In genomic region chr17:67606896-67607604, GRCh38 we compare ENCODE assay signal across 19 cellular contexts.
DNase-seq lines count a peak whose midpoint lies in the region; ATAC-seq and TF ChIP-seq lines count a peak whose summit lies in the region.
"Had no signal": no experiment of that assay in that cellular context is flagged by ENCODE, and none has a peak within 500 bp of the region (broad histone marks: within the 10 kb centered on the region; RNA-seq: fewer than 3 reads in every experiment).

No MANE protein-coding gene starts in this region.

- H3K79me1 ChIP-seq in H9 (ENCODE audit: insufficient read depth, low read depth, low read length, poor library complexity, severe bottlenecking) = no peaks in the 10 kb centered on the region

- H3K23me2 ChIP-seq in H9 (ENCODE audit: insufficient read length, low read depth, low read length, poor library complexity, severe bottlenecking) = no peaks in the 10 kb centered on the region

- no peak overlapping the region for H3K4me3 Mint-ChIP-seq in H9
- H3K4me3 Mint-ChIP-seq in naive thymus-derived CD8-positive, alpha-beta T cell = no peak overlapping the region
- H3K4me3 Mint-ChIP-seq in activated T-cell treated with anti-CD3 and anti-CD28 coated beads, Interleukin-2, amount 50 U/mL, for 24 hours = no peak overlapping the region
- H3K4me3 Mint-ChIP-seq: activated naive CD4-positive, alpha-beta T cell treated with anti-CD3 and anti-CD28 coated beads for 36 hours had no signal

- TF ChIP-seq CTCF in H9 (conservative IDR thresholded peaks at IDR 0.05) (peak; percentile 25; the same call in 1 of the 3 replicates), ascending aorta (IDR thresholded peaks at IDR 0.05) (no peak)

- H3K9me3 Mint-ChIP-seq in H9 = no peaks in the 10 kb centered on the region
- no peaks in the 10 kb centered on the region for H3K9me3 Mint-ChIP-seq in naive thymus-derived CD8-positive, alpha-beta T cell
- H3K9me3 Mint-ChIP-seq in activated T-cell treated with anti-CD3 and anti-CD28 coated beads, Interleukin-2, amount 50 U/mL, for 24 hours = no peaks in the 10 kb centered on the region
- H3K9me3 Mint-ChIP-seq: activated naive CD4-positive, alpha-beta T cell treated with anti-CD3 and anti-CD28 coated beads for 36 hours had no signal

- no peak for DNase-seq in H9
- DNase-seq in NCI-H2227 (lab: John Stamatoyannopoulos, UW; ENCODE audit: unreplicated experiment) = peak; percentile 38
- peak; percentile 44 to 56 for DNase-seq in dermis microvascular lymphatic vessel endothelial cell (ENCODE audit: low read depth in 2 of 2)
- DNase-seq in naive thymus-derived CD8-positive, alpha-beta T cell = no peak
- DNase-seq in activated T-cell treated with anti-CD3 and anti-CD28 coated beads, Interleukin-2, amount 50 U/mL, for 24 hours = no peak
- no peak for DNase-seq in ascending aorta (ENCODE audit: low spot score in 2 of 2)
- DNase-seq: activated CD4-positive, alpha-beta T cell treated with anti-CD3 and anti-CD28 coated beads for 1 hour; activated CD8-positive, alpha-beta memory T cell treated with anti-CD3 and anti-CD28 coated beads, Interleukin-2, amount 50 U/mL, for 4 hours; activated naive CD4-positive, alpha-beta T cell treated with anti-CD3 and anti-CD28 coated beads for 36 hours; DMS153; MV-4-11; stimulated activated CD4-positive, alpha-beta T cell treated with anti-CD3 and anti-CD28 coated beads, Interleukin-12 subunit alpha, Interleukin-12 subunit beta, amount 100 ng/mL, for 4 hours; stimulated activated naive CD4-positive, alpha-beta T cell; upper lobe of left lung had no signal

- no CpG with 5 or more reads among the region's 10 CpGs for WGBS in H9 (ENCODE audit: extremely low coverage, insufficient read length, low lambda C conversion rate)

- no peaks in the 10 kb centered on the region for H3K79me2 ChIP-seq in H9 (ENCODE audit: insufficient read depth, low read length)

- H3K36me3 ChIP-seq in ascending aorta = no peaks in the 10 kb centered on the region
- H3K36me3 ChIP-seq: esophagus muscularis mucosa, upper lobe of left lung had no signal

- H3K23ac ChIP-seq in H9 (ENCODE audit: insufficient read length, low read depth, low read length) = no peak overlapping the region

- no peak overlapping the region for H3K4me3 ChIP-seq in ascending aorta
- H3K4me3 ChIP-seq: BLaER1 treated with 17β-estradiol and CSF1 and Interleukin-3, amounts not matched to agents 10 nM and 100 nM; dorsolateral prefrontal cortex; esophagus muscularis mucosa; upper lobe of left lung had no signal

- H3K9me3 ChIP-seq in H9 (ENCODE audit: control insufficient read depth, low read depth, low read length) (no peaks in the 10 kb centered on the region), ascending aorta (no peaks in the 10 kb centered on the region)
- H3K9me3 ChIP-seq: BLaER1 treated with 17β-estradiol and CSF1 and Interleukin-3, amounts not matched to agents 10 nM and 100 nM; esophagus muscularis mucosa; upper lobe of left lung had no signal

- ATAC-seq in naive thymus-derived CD8-positive, alpha-beta T cell = no peak
- ATAC-seq in GM18867 (IDR thresholded peaks at IDR 0.05; ENCODE audit: unreplicated experiment) = no peak

- POLR2A ChIA-PET in naive thymus-derived CD8-positive, alpha-beta T cell (lab: Charles Lee) = no interaction called here

- no peaks in the 10 kb centered on the region; a peak in 1 of 7 replicates for H3K36me3 Mint-ChIP-seq in H9 (ENCODE audit: insufficient read depth in 1 of 3, low read depth in 3 of 3)
- H3K36me3 Mint-ChIP-seq in naive thymus-derived CD8-positive, alpha-beta T cell = peaks cover 0 to 37% (median 0%) of the 10 kb centered on the region in 3 donors
- peaks cover 10% of the 10 kb centered on the region for H3K36me3 Mint-ChIP-seq in activated T-cell treated with anti-CD3 and anti-CD28 coated beads, Interleukin-2, amount 50 U/mL, for 24 hours (ENCODE audit: low read depth)

- H3K4ac ChIP-seq in H9 (ENCODE audit: low read depth, low read length) = no peak overlapping the region

- peaks cover 11 to 13% of the 10 kb centered on the region in 2 experiments for H3K4me1 Mint-ChIP-seq in H9
- peaks cover 18 to 33% (median 24%) of the 10 kb centered on the region in 4 donors for H3K4me1 Mint-ChIP-seq in naive thymus-derived CD8-positive, alpha-beta T cell
- peaks cover 13% of the 10 kb centered on the region for H3K4me1 Mint-ChIP-seq in activated T-cell treated with anti-CD3 and anti-CD28 coated beads, Interleukin-2, amount 50 U/mL, for 24 hours (ENCODE audit: low read depth)

- H3K56ac ChIP-seq in H9 (ENCODE audit: insufficient read length, low read depth, low read length) = no peak overlapping the region

- no peak overlapping the region for H3K9ac ChIP-seq in H9 (ENCODE audit: extremely low read depth, insufficient read length, low read length)
- H3K9ac ChIP-seq: BLaER1 treated with 17β-estradiol and CSF1 and Interleukin-3, amounts not matched to agents 10 nM and 100 nM had no signal

- H2BK5ac ChIP-seq in H9 (ENCODE audit: insufficient read length, low read length) = no peak overlapping the region

- no peak overlapping the region for H3K27ac ChIP-seq in H9 (ENCODE audit: insufficient read length, low read depth, low read length)
- no peak overlapping the region for H3K27ac ChIP-seq in ascending aorta
- H3K27ac ChIP-seq: BLaER1 treated with 17β-estradiol and CSF1 and Interleukin-3, amounts not matched to agents 10 nM and 100 nM; upper lobe of left lung had no signal

- no peak overlapping the region for H4K91ac ChIP-seq in H9 (ENCODE audit: insufficient read length, low read depth, low read length)

- no peak overlapping the region for H3K14ac ChIP-seq in H9 (ENCODE audit: insufficient read depth, low read length)

- no peaks in the 10 kb centered on the region for H3K27me3 ChIP-seq in H9 (ENCODE audit: insufficient read depth, low read length)
- no peaks in the 10 kb centered on the region for H3K27me3 ChIP-seq in ascending aorta
- H3K27me3 ChIP-seq: BLaER1 treated with 17β-estradiol and CSF1 and Interleukin-3, amounts not matched to agents 10 nM and 100 nM; dorsolateral prefrontal cortex; esophagus muscularis mucosa; upper lobe of left lung had no signal

- no peaks in the 10 kb centered on the region for H3K27me3 Mint-ChIP-seq in H9 (ENCODE audit: low read depth)
- H3K27me3 Mint-ChIP-seq in naive thymus-derived CD8-positive, alpha-beta T cell = no peaks in the 10 kb centered on the region
- no peaks in the 10 kb centered on the region for H3K27me3 Mint-ChIP-seq in activated T-cell treated with anti-CD3 and anti-CD28 coated beads, Interleukin-2, amount 50 U/mL, for 24 hours
- H3K27me3 Mint-ChIP-seq: progenitor cell of endocrine pancreas had no signal

- H2BK20ac ChIP-seq in H9 (ENCODE audit: low read depth, low read length, poor library complexity, severe bottlenecking) = no peak overlapping the region

- intact Hi-C loops in ascending aorta (cut with DNase I) = no loop called here

- no peak overlapping the region for H3T11ph ChIP-seq in H9 (ENCODE audit: low read length)

- no peaks in the 10 kb centered on the region for H3K4me1 ChIP-seq in H9 (ENCODE audit: insufficient read depth, low read length)
- H3K4me1 ChIP-seq in ascending aorta = peaks cover 0 to 4% of the 10 kb centered on the region in 2 donors
- H3K4me1 ChIP-seq: BLaER1 treated with 17β-estradiol and CSF1 and Interleukin-3, amounts not matched to agents 10 nM and 100 nM had no signal

- H4K8ac ChIP-seq in H9 (replicated peaks; ENCODE audit: insufficient read length, low read depth, low read length) = no peak overlapping the region

- no peak overlapping the region for H4K5ac ChIP-seq in H9 (ENCODE audit: insufficient read length, low read depth, low read length)

- H3K27ac Mint-ChIP-seq in H9 = peak overlapping the region in 2 of 3 experiments; percentile 30 to 80; a peak in 4 of 7 replicates
- peak overlapping the region in 8 of 10 donors; percentile 11 to 88 (median 30) for H3K27ac Mint-ChIP-seq in naive thymus-derived CD8-positive, alpha-beta T cell
- no peak overlapping the region for H3K27ac Mint-ChIP-seq in activated T-cell treated with anti-CD3 and anti-CD28 coated beads, Interleukin-2, amount 50 U/mL, for 24 hours
- H3K27ac Mint-ChIP-seq: activated naive CD4-positive, alpha-beta T cell treated with anti-CD3 and anti-CD28 coated beads for 36 hours; progenitor cell of endocrine pancreas had no signal

- H4K20me1 ChIP-seq in H9 (ENCODE audit: control insufficient read depth, insufficient read depth, insufficient read length) = no peaks in the 10 kb centered on the region
- H4K20me1 ChIP-seq: BLaER1 treated with 17β-estradiol and CSF1 and Interleukin-3, amounts not matched to agents 10 nM and 100 nM had no signal

- H3K4me2 ChIP-seq in H9 (ENCODE audit: insufficient read depth, insufficient read length, low read length) = no peak overlapping the region
- H3K4me2 ChIP-seq: BLaER1 treated with 17β-estradiol and CSF1 and Interleukin-3, amounts not matched to agents 10 nM and 100 nM had no signal

- no peak overlapping the region for H2AK5ac ChIP-seq in H9 (ENCODE audit: insufficient read length, low read length)

- no peak overlapping the region for H2BK12ac ChIP-seq in H9 (ENCODE audit: insufficient read length, low read depth, low read length)

- H3K18ac ChIP-seq in H9 (ENCODE audit: insufficient read length, low read depth, low read length) = no peak overlapping the region

- H2BK15ac ChIP-seq in H9 (ENCODE audit: low read depth, low read length) = no peak overlapping the region

- no peak overlapping the region for H2AFZ ChIP-seq in H9 (ENCODE audit: low read length)

- no peak overlapping the region for H2BK120ac ChIP-seq in H9 (ENCODE audit: low read depth, low read length, poor library complexity, severe bottlenecking)

Comparison
In these comparisons a context has a peak if more than half of its experiments do, and no peak if none do; other contexts are left out.
1. DNase-seq: peak in NCI-H2227 (single experiment) and dermis microvascular lymphatic vessel endothelial cell (2 of 2); none in H9 (single experiment), naive thymus-derived CD8-positive, alpha-beta T cell (0 of 10), activated T-cell treated with anti-CD3 and anti-CD28 coated beads, Interleukin-2, amount 50 U/mL, for 24 hours (single experiment) and ascending aorta (0 of 2).